In the genomic region with DNA sequence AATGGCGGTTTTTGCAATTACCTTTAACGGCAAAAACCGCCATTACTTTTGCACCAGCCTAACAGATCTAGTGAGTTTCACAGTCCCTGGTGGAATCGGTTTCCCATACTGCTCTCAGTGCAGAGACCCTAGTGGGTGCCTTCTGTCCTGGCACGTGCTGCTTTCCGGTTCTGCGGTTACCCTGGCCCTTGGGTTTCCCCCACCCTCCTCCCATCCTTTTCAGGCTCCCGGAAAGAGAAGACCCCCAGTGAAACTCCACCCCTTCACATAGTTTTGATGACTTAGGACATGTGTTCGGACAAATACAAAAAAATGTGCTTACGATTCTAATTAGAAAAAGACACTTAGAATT, we compare ENCODE assay signal across 8 cellular contexts. TPM values are rescaled to one million over a fixed set of nuclear protein-coding genes. Genes with fewer than 3 reads are reported as not detected.
A peak's percentile ranks its signal among the peaks of the same experiment; 100 is the strongest.
DNase-seq lines count a peak whose midpoint lies in the region; ATAC-seq and TF ChIP-seq lines count a peak whose summit lies in the region.

No MANE protein-coding gene starts in this region.

- ATAC-seq in GM18870 (IDR thresholded peaks at IDR 0.05; ENCODE audit: unreplicated experiment) (peak; percentile 30), HG02852 (IDR thresholded peaks at IDR 0.05; ENCODE audit: unreplicated experiment) (peak; percentile 40), RWPE2 (ENCODE audit: low read depth) (no peak)

- H3K36me3 ChIP-seq in RWPE2 (ENCODE audit: low read depth): no peaks in the 10 kb centered on the region
- H3K36me3 ChIP-seq in ascending aorta: no peaks in the 10 kb centered on the region
- no peaks in the 10 kb centered on the region for H3K36me3 ChIP-seq in kidney epithelial cell (ENCODE audit: control insufficient read depth, insufficient read depth, low read length)

- H3K9me3 ChIP-seq in RWPE2 (ENCODE audit: severe bottlenecking) (no peaks in the 10 kb centered on the region), ascending aorta (no peaks in the 10 kb centered on the region)

- H3K4me1 ChIP-seq in RWPE2 (ENCODE audit: insufficient read depth, poor library complexity, severe bottlenecking): peaks cover 5% of the 10 kb centered on the region
- no peaks in the 10 kb centered on the region for H3K4me1 ChIP-seq in ascending aorta

- DNase-seq in RWPE2 (ENCODE audit: low spot score): no peak
- DNase-seq in ascending aorta (ENCODE audit: low spot score in 2 of 2): no peak
- no peak for DNase-seq in kidney epithelial cell (ENCODE audit: low read depth)
- DNase-seq in stimulated activated CD4-positive, alpha-beta T cell treated with anti-CD3 and anti-CD28 coated beads, TNF-alpha, amount 100 ng/mL, for 4 hours (ENCODE audit: low read depth in 3 of 3): peak in 2 of 3 experiments; percentile 10
- DNase-seq in NCI-H774 (lab: John Stamatoyannopoulos, UW): no peak
- no peak for DNase-seq in SK-N-DZ (ENCODE audit: low spot score)

- TF ChIP-seq CTCF in RWPE2 (IDR thresholded peaks at IDR 0.05; ENCODE audit: poor library complexity, severe bottlenecking) (no peak), ascending aorta (IDR thresholded peaks at IDR 0.05) (no peak), kidney epithelial cell (IDR thresholded peaks at IDR 0.05; ENCODE audit: insufficient read depth, low read length, poor library complexity, severe bottlenecking) (no peak)

- H3K27ac ChIP-seq in RWPE2 (ENCODE audit: poor library complexity, severe bottlenecking) (peak overlapping the region; percentile 47), ascending aorta (peak overlapping the region; percentile 76 to 77)

- H3K27me3 ChIP-seq in RWPE2 (ENCODE audit: insufficient read depth, poor library complexity, severe bottlenecking): no peaks in the 10 kb centered on the region
- no peaks in the 10 kb centered on the region for H3K27me3 ChIP-seq in ascending aorta
- no peaks in the 10 kb centered on the region for H3K27me3 ChIP-seq in kidney epithelial cell (ENCODE audit: control insufficient read depth, insufficient read depth, low read length)

- peak overlapping the region; percentile 43 for H3K4me3 ChIP-seq in RWPE2 (ENCODE audit: severe bottlenecking)
- H3K4me3 ChIP-seq in ascending aorta: peak overlapping the region; percentile 45 to 62
- H3K4me3 ChIP-seq in kidney epithelial cell (ENCODE audit: low read depth, low read length): peak overlapping the region; percentile 39

- intact Hi-C loops in ascending aorta (cut with DNase I): loop anchor here (10.0 kb wide), 2 partner anchors 183 to 747 kb away; partner anchors contain the start of gene TAF1

RNA-seq across cellular contexts. Expression of gene NLGN3, which starts 36.9 kb away (rescaled TPM):
- 0.21 TPM for total RNA-seq in ascending aorta
- 0.13 and 0.34 TPM in 2 replicates for total RNA-seq in kidney epithelial cell
- 0.07 and 0.59 TPM in 2 replicates for polyA plus RNA-seq in SK-N-DZ (2014; cell fraction: cytosol; rRNA removed)
- 0.37 and 0.45 TPM in 2 replicates for polyA plus RNA-seq in SK-N-DZ (2014; cell fraction: nucleus; rRNA removed)

RNA-seq across cellular contexts. Expression of gene GJB1, which starts 41.5 kb away (rescaled TPM):
- total RNA-seq in ascending aorta (not detected), kidney epithelial cell (not detected in 2 replicates)
- not detected in 2 replicates for polyA plus RNA-seq in SK-N-DZ (2014; cell fraction: cytosol; rRNA removed)
- polyA plus RNA-seq in SK-N-DZ (2014; cell fraction: nucleus; rRNA removed): not detected in 2 replicates

Comparison
In these comparisons a context has a peak if more than half of its experiments do, and no peak if none do; other contexts are left out.
1. DNase-seq: peak in stimulated activated CD4-positive, alpha-beta T cell treated with anti-CD3 and anti-CD28 coated beads, TNF-alpha, amount 100 ng/mL, for 4 hours (2 of 3); none in RWPE2 (single experiment), ascending aorta (0 of 2), kidney epithelial cell (single experiment), NCI-H774 (single experiment) and SK-N-DZ (single experiment).
2. Peak in every context shown above with its lines, with median percentiles within 50 percentile points of each other: H3K4me3 ChIP-seq.